Comparison of ENCODE assay signal across 9 cellular contexts in the genomic region with DNA sequence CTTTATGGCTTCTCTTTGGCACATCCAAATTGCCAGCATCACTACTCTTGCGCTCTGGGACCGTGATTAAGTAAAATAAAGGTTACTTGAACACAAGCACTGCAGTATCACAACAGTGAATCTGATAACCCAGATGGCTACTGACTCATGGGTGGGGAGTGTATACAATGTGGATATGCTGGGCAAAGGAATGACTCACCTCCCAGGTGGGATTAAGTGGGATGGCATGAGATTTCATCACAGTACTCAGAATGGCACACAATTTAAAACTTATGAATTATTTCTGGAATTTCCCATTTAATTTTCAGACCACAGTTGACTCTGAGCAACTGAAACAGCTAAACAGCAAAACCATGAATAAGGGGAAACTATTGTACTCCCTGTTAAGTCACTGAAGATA. TPM values are rescaled to one million over a fixed set of nuclear protein-coding genes. Genes with fewer than 3 reads are reported as not detected.
DNase-seq lines count a peak whose midpoint lies in the region; ATAC-seq and TF ChIP-seq lines count a peak whose summit lies in the region.
"Had no signal": no experiment of that assay in that cellular context is flagged by ENCODE, and none has a peak within 500 bp of the region (broad histone marks: within the 10 kb centered on the region; RNA-seq: fewer than 3 reads in every experiment).

No MANE protein-coding gene starts in this region.

- peak; percentile 39 for DNase-seq in activated CD4-positive, alpha-beta T cell treated with anti-CD3 and anti-CD28 coated beads for 48 hours
- no peak for DNase-seq in activated CD4-positive, alpha-beta T cell treated with anti-CD3 and anti-CD28 coated beads for 4 hours
- DNase-seq in LHCN-M2 (ENCODE audit: low read depth) (peak; percentile 97), astrocyte of the hippocampus (ENCODE audit: low read depth, low spot score) (peak; percentile 72), omental fat pad (ENCODE audit: low spot score) (no peak), GM10266 (ENCODE audit: extremely low spot score) (no peak), left lobe of liver (ENCODE audit: low spot score) (no peak)
- DNase-seq: KG1 had no signal

- peak; percentile 67 for ATAC-seq in omental fat pad (ENCODE audit: low FRiP score)
- no peak for ATAC-seq in GM18909 (IDR thresholded peaks at IDR 0.05; ENCODE audit: poor library complexity, unreplicated experiment)
- ATAC-seq in left lobe of liver: no peak

- TF ChIP-seq CTCF in omental fat pad (IDR thresholded peaks at IDR 0.05): no peak
- no peak for TF ChIP-seq CTCF in GM10266 (IDR thresholded peaks at IDR 0.05; ENCODE audit: control insufficient read depth, insufficient read depth, low read depth, missing control alignments)

RNA-seq across cellular contexts. Expression of a gene that starts 4.3 kb away (rescaled TPM):
- 56.7 and 58.7 TPM in 2 replicates for total RNA-seq in LHCN-M2 (2014; rRNA removed)
- polyA plus RNA-seq in LHCN-M2 (2012): 19.2 TPM
- 10 to 100 TPM; 15.9 to 23.5 (median 18.3) TPM for total RNA-seq in omental fat pad
- total RNA-seq in left lobe of liver: 22.2 TPM

RNA-seq across cellular contexts. Expression of a gene that starts 4.5 kb away (rescaled TPM):
- total RNA-seq in LHCN-M2 (2014; rRNA removed) (118 and 139 TPM in 2 replicates), omental fat pad (100 to 1,000 TPM in 2 of 4 donors, 10 to 100 TPM in 2; 86.1 to 115 (median 101) TPM), left lobe of liver (21.0 TPM)
- polyA plus RNA-seq in LHCN-M2 (2012): 83.3 TPM

Comparison
In these comparisons a context has a peak if more than half of its experiments do, and no peak if none do; other contexts are left out.
1. DNase-seq: peak in activated CD4-positive, alpha-beta T cell treated with anti-CD3 and anti-CD28 coated beads for 48 hours (single experiment), LHCN-M2 (single experiment) and astrocyte of the hippocampus (single experiment); none in activated CD4-positive, alpha-beta T cell treated with anti-CD3 and anti-CD28 coated beads for 4 hours (0 of 2), omental fat pad (single experiment), GM10266 (single experiment) and left lobe of liver (single experiment).